ENCODE assay signal across 9 cellular contexts in genomic region chr12:26940820-26941219, GRCh38. TPM values are rescaled to one million over a fixed set of nuclear protein-coding genes. Genes with fewer than 3 reads are reported as not detected.
DNase-seq lines count a peak whose midpoint lies in the region; ATAC-seq, FAIRE-seq and TF ChIP-seq lines count a peak whose summit lies in the region.
"Had no signal": no experiment of that assay in that cellular context is flagged by ENCODE, and none has a peak within 500 bp of the region (broad histone marks: within the 10 kb centered on the region; RNA-seq: fewer than 3 reads in every experiment).

No MANE protein-coding gene starts in this region.

- H3K27ac Mint-ChIP-seq in activated CD4-positive, alpha-beta T cell treated with anti-CD3 and anti-CD28 coated beads for 36 hours: peak overlapping the region; percentile 93
- H3K27ac Mint-ChIP-seq in T-cell: peak overlapping the region; percentile 90 to 98

- no peaks in the 10 kb centered on the region for H3K4me1 ChIP-seq in colonic mucosa
- H3K4me1 ChIP-seq in small intestine (ENCODE audit: control insufficient read depth in 2 of 2, insufficient read depth in 1 of 2, low read depth in 1 of 2, low read length in 1 of 2): peaks cover 0 to 3% of the 10 kb centered on the region in 2 donors

- ATAC-seq in activated CD4-positive, alpha-beta T cell treated with anti-CD3 and anti-CD28 coated beads for 36 hours: no peak
- ATAC-seq in T-cell (replicated peaks in 1 of 4) (no peak), GM19351 (IDR thresholded peaks at IDR 0.05; ENCODE audit: unreplicated experiment) (no peak)

- peak overlapping the region; percentile 98 for H3K4me3 Mint-ChIP-seq in activated CD4-positive, alpha-beta T cell treated with anti-CD3 and anti-CD28 coated beads for 36 hours
- peak overlapping the region; percentile 91 to 98 (median 95) for H3K4me3 Mint-ChIP-seq in T-cell

- TF ChIP-seq CTCF in colonic mucosa (IDR thresholded peaks at IDR 0.05): no peak

- H3K36me3 ChIP-seq in colonic mucosa (no peaks in the 10 kb centered on the region), small intestine (ENCODE audit: control insufficient read depth in 2 of 2, insufficient read depth in 2 of 2, low read length in 2 of 2) (no peaks in the 10 kb centered on the region)
- H3K36me3 ChIP-seq: sigmoid colon had no signal

- H3K9ac ChIP-seq in colonic mucosa (ENCODE audit: low read depth in 2 of 2, low read length in 2 of 2): no peak overlapping the region

- no peak overlapping the region for H3K4me3 ChIP-seq in colonic mucosa
- H3K4me3 ChIP-seq in small intestine (ENCODE audit: low read depth in 1 of 2, low read length in 2 of 2): no peak overlapping the region

- H3K4me1 Mint-ChIP-seq in activated CD4-positive, alpha-beta T cell treated with anti-CD3 and anti-CD28 coated beads for 36 hours: peaks cover 51% of the 10 kb centered on the region
- peaks cover 64 to 85% (median 70%) of the 10 kb centered on the region in 3 donors for H3K4me1 Mint-ChIP-seq in T-cell

- H3K27me3 ChIP-seq in colonic mucosa (no peaks in the 10 kb centered on the region), small intestine (ENCODE audit: control insufficient read depth in 2 of 2, insufficient read depth in 2 of 2, low read length in 2 of 2) (no peaks in the 10 kb centered on the region)
- H3K27me3 ChIP-seq: sigmoid colon had no signal

- H3K9me3 Mint-ChIP-seq in activated CD4-positive, alpha-beta T cell treated with anti-CD3 and anti-CD28 coated beads for 36 hours (ENCODE audit: low read depth): peaks cover under 1% of the 10 kb centered on the region
- H3K9me3 Mint-ChIP-seq in T-cell: no peaks in the 10 kb centered on the region

- WGBS in small intestine, 3 donors: 67 to 84% (median 73%) methylated on average over 4 of the region's 4 CpGs

- intact Hi-C loops in activated CD4-positive, alpha-beta T cell treated with anti-CD3 and anti-CD28 coated beads for 36 hours (cut with DNase I, micrococcal nuclease): loop anchor here (1.0 kb wide), 1 partner anchor 31 kb away; no protein-coding TSS in a partner anchor
- intact Hi-C loops in colonic mucosa (cut with DNase I): loop anchor here (5.0 kb wide), 1 partner anchor 71 kb away; the partner anchor contains the start of gene TM7SF3

- peak; percentile 38 for DNase-seq in activated CD4-positive, alpha-beta T cell treated with anti-CD3 and anti-CD28 coated beads for 36 hours
- DNase-seq in activated CD4-positive, alpha-beta T cell treated with anti-CD3 and anti-CD28 coated beads for 1 hour: no peak
- DNase-seq in T-cell: peak in 3 of 34 experiments; percentile 8 to 17 (median 17)
- DNase-seq in colonic mucosa: no peak
- DNase-seq in small intestine: peak; percentile 16
- no peak for DNase-seq in SIG-M5 (lab: John Stamatoyannopoulos, UW)
- DNase-seq in SHP77 (lab: John Stamatoyannopoulos, UW): no peak
- DNase-seq: sigmoid colon had no signal

- peaks cover 11% of the 10 kb centered on the region for H3K36me3 Mint-ChIP-seq in activated CD4-positive, alpha-beta T cell treated with anti-CD3 and anti-CD28 coated beads for 36 hours (ENCODE audit: low read depth)
- peaks cover 11% of the 10 kb centered on the region for H3K36me3 Mint-ChIP-seq in T-cell

- FAIRE-seq in small intestine (lab: Jason Lieb, UNC): no peak

- H3K9me3 ChIP-seq in colonic mucosa: no peaks in the 10 kb centered on the region
- no peaks in the 10 kb centered on the region for H3K9me3 ChIP-seq in small intestine (ENCODE audit: control insufficient read depth, low read depth)
- H3K9me3 ChIP-seq: sigmoid colon had no signal

- no peaks in the 10 kb centered on the region for H3K27me3 Mint-ChIP-seq in activated CD4-positive, alpha-beta T cell treated with anti-CD3 and anti-CD28 coated beads for 36 hours
- H3K27me3 Mint-ChIP-seq in T-cell: no peaks in the 10 kb centered on the region

- peak overlapping the region; percentile 1 for H3K27ac ChIP-seq in colonic mucosa
- H3K27ac ChIP-seq in small intestine (ENCODE audit: low read depth in 1 of 2, low read length in 1 of 2): no peak overlapping the region

- CTCF ChIA-PET in activated CD4-positive, alpha-beta T cell treated with anti-CD3 and anti-CD28 coated beads for 36 hours (lab: Charles Lee): interaction anchor here (1.5 kb wide), 1 partner anchor 31 kb away, joined by 4 read pairs; no protein-coding TSS in a partner anchor
- CTCF ChIA-PET in T-cell (lab: Charles Lee): interaction anchor here (0.7 to 1.6 kb wide), 4 partner anchors 13 to 75 kb away, joined by 3 to 12 read pairs (median 3); partner anchors contain the start of gene TM7SF3 (in 1 of the 2)

- POLR2A ChIA-PET in activated CD4-positive, alpha-beta T cell treated with anti-CD3 and anti-CD28 coated beads for 36 hours (lab: Charles Lee): no interaction called here
- POLR2A ChIA-PET in T-cell (lab: Charles Lee): interaction anchor here in 1 of 2 donors (0.7 kb wide), 1 partner anchor 1745 kb away, joined by 3 read pairs; no protein-coding TSS in a partner anchor

RNA-seq across cellular contexts. Expression of gene FGFR1OP2, which starts 2.5 kb away (rescaled TPM):
- 10 to 100 TPM; 38.5 to 43.1 TPM for total RNA-seq in activated CD4-positive, alpha-beta T cell treated with anti-CD3 and anti-CD28 coated beads for 36 hours
- total RNA-seq in T-cell (10 to 100 TPM; 51.7 to 83.6 (median 71.3) TPM), colonic mucosa (10 to 100 TPM; 26.4 to 31.1 TPM)
- polyA plus RNA-seq in small intestine: 10 to 100 TPM; 21.7 to 25.3 (median 23.8) TPM

RNA-seq across cellular contexts. Expression of gene INTS13, which starts 3.0 kb away (rescaled TPM):
- 10 to 100 TPM; 66.3 to 71.5 TPM for total RNA-seq in activated CD4-positive, alpha-beta T cell treated with anti-CD3 and anti-CD28 coated beads for 36 hours
- total RNA-seq in T-cell (10 to 100 TPM; 19.7 to 26.0 (median 23.9) TPM), colonic mucosa (10 to 100 TPM; 15.8 to 17.9 TPM)
- 10 to 100 TPM; 14.6 to 19.2 (median 16.6) TPM for polyA plus RNA-seq in small intestine

Comparison
In these comparisons a context has a peak if more than half of its experiments do, and no peak if none do; other contexts are left out.
1. DNase-seq: peak in activated CD4-positive, alpha-beta T cell treated with anti-CD3 and anti-CD28 coated beads for 36 hours (single experiment) and small intestine (single experiment); none in activated CD4-positive, alpha-beta T cell treated with anti-CD3 and anti-CD28 coated beads for 1 hour (single experiment), colonic mucosa (single experiment), SIG-M5 (single experiment) and SHP77 (0 of 2).